Comparison of ENCODE assay signal across 22 cellular contexts in the genomic region with DNA sequence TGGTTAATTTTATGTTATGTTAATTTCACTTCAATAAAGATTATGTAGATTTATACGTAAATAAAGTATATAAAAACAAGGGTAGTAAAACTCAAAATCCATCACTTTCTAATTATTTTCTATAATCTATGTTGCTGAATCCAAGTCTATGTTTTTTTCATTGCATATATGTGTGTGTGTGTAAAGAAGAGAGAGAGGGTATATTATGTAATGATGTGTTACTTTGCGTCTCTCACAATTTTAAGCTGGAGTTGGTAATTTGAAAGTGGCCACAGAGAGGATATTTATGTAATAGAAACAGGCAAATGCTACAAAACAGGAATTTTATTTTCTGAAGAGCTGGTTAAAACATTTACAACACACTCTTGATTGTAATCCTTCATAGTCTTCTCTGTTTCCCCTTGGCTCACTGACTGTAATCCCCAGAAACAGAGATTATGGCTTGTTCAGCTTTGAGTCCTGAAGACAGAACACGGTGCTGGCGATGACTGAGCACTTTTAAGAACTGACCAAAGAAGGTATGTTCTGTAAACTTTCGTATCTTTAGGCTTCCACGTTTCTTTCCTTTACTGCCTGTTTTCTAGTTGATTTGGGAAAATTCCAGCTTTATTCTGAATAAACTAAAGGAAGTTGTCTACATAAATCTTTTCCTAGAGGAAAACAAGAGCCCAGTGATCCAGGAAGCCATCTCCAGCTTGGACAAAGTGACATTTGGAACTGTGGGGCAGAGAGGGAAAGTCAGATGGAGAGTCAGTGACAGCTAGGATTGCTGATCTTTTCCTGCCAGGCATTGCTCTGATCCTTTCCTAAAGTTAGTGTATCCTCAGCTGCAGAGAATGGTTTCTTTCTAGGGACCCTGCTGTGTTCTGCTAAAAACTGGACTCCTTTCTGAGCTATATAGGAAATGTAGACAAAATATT. TPM values are rescaled to one million over a fixed set of nuclear protein-coding genes. Genes with fewer than 3 reads are reported as not detected.
A peak's percentile ranks its signal among the peaks of the same experiment; 100 is the strongest.
DNase-seq lines count a peak whose midpoint lies in the region; ATAC-seq, FAIRE-seq and TF ChIP-seq lines count a peak whose summit lies in the region.
"Had no signal": no experiment of that assay in that cellular context is flagged by ENCODE, and none has a peak within 500 bp of the region (broad histone marks: within the 10 kb centered on the region; RNA-seq: fewer than 3 reads in every experiment).

No MANE protein-coding gene starts in this region.

- CTCF ChIA-PET in activated CD4-positive, alpha-beta T cell treated with anti-CD3 and anti-CD28 coated beads for 36 hours (lab: Charles Lee), result interaction anchor here (0.5 to 3.5 kb wide), 11 partner anchors 9 to 128 kb away, joined by 3 to 20 read pairs (median 6); no protein-coding TSS in a partner anchor
- CTCF ChIA-PET in T-cell (lab: Charles Lee), result interaction anchor here (0.5 to 2.7 kb wide), 10 partner anchors 9 to 203 kb away, joined by 3 to 19 read pairs (median 3); no protein-coding TSS in a partner anchor
- CTCF ChIA-PET in H1 (lab: Charles Lee; ENCODE audit: partially characterized antibody), result interaction anchor here (1.1 to 1.9 kb wide), 6 partner anchors 9 to 197 kb away, joined by 3 to 14 read pairs (median 4); no protein-coding TSS in a partner anchor

- no peak overlapping the region for H3K18ac ChIP-seq in H1 (ENCODE audit: extremely low read depth, low read length)

- no peak for DNase-seq in activated CD4-positive, alpha-beta T cell treated with anti-CD3 and anti-CD28 coated beads for 36 hours
- no peak for DNase-seq in activated CD4-positive, alpha-beta T cell treated with anti-CD3 and anti-CD28 coated beads for 1 hour
- DNase-seq in T-cell (no peak), H1 (ENCODE audit: low read depth in 1 of 2, low spot score in 2 of 2) (no peak), natural killer cell (no peak), A172 (ENCODE audit: low spot score) (no peak), NCI-H2171 treated with DMSO at 0.1 percent for 48 hours (lab: John Stamatoyannopoulos, UW) (no peak), mesenteric fat pad (ENCODE audit: low spot score) (no peak)
- DNase-seq: 8988T; activated T-cell treated with anti-CD3 and anti-CD28 coated beads, Interleukin-2, amount 50 U/mL, for 4 hours; aorta; C1 segment of cervical spinal cord; cerebellar nuclear complex; DMS53; IMR-90; NCI-H2029; NCI-H524; psoas muscle; stomach had no signal

- no peak overlapping the region for H3K9ac ChIP-seq in H1 (replicated peaks in 1 of 4; ENCODE audit: extremely low read depth in 1 of 4, low read depth in 3 of 4, low read length in 3 of 4)

- H3K27ac ChIP-seq in H1 (ENCODE audit: low read depth, low read length), result no peak overlapping the region
- H3K27ac ChIP-seq: psoas muscle had no signal

- no peak overlapping the region for H2BK5ac ChIP-seq in H1 (ENCODE audit: low read depth, low read length)

- H3K4me3 ChIP-seq in H1 (ENCODE audit: extremely low read depth in 1 of 4, insufficient read depth in 2 of 4, low read depth in 3 of 4, low read length in 4 of 4), result no peak overlapping the region
- H3K4me3 ChIP-seq: psoas muscle, stomach had no signal

- H2AFZ ChIP-seq in H1 (ENCODE audit: low read length), result peak overlapping the region; percentile 71

- no peak overlapping the region for H3K23ac ChIP-seq in H1 (ENCODE audit: insufficient read length)

- H3K36me3 ChIP-seq in H1 (ENCODE audit: control insufficient read depth in 2 of 4, insufficient read depth in 4 of 4, low read length in 3 of 4), result no peaks in the 10 kb centered on the region
- H3K36me3 ChIP-seq: stomach had no signal

- H3K4me2 ChIP-seq in H1 (ENCODE audit: insufficient read depth in 1 of 2, low read depth in 2 of 2, low read length in 2 of 2), result no peak overlapping the region

- intact Hi-C loops in activated CD4-positive, alpha-beta T cell treated with anti-CD3 and anti-CD28 coated beads for 36 hours (cut with DNase I, micrococcal nuclease), result no loop called here
- intact Hi-C loops in natural killer cell (cut with micrococcal nuclease), result no loop called here

- no peak overlapping the region for H4K5ac ChIP-seq in H1 (ENCODE audit: insufficient read length, low read depth, low read length)

- no peak for TF ChIP-seq RAD21 in H1 (IDR thresholded peaks at IDR 0.05 in 1 of 2, conservative IDR thresholded peaks at IDR 0.05 in 1 of 2; ENCODE audit: low read depth in 2 of 2, low read length in 2 of 2)

- no peak overlapping the region for H2BK12ac ChIP-seq in H1 (ENCODE audit: low read depth, low read length)

- FAIRE-seq in H1 (lab: Jason Lieb, UNC), result no peak

- H4K8ac ChIP-seq in H1 (ENCODE audit: extremely low read depth, insufficient read depth, low read length), result no peak overlapping the region

- H3K4me1 ChIP-seq in H1 (replicated peaks in 1 of 4; ENCODE audit: control insufficient read depth in 3 of 4, insufficient read depth in 4 of 4, low read length in 3 of 4), result no peaks in the 10 kb centered on the region
- H3K4me1 ChIP-seq: psoas muscle, stomach had no signal

- POLR2A ChIA-PET in activated CD4-positive, alpha-beta T cell treated with anti-CD3 and anti-CD28 coated beads for 36 hours (lab: Charles Lee), result interaction anchor here (0.6 kb wide), 1 partner anchor 217 kb away, joined by 3 read pairs; no protein-coding TSS in a partner anchor
- POLR2A ChIA-PET in T-cell (lab: Charles Lee), result interaction anchor here in 1 of 2 donors (0.5 to 0.6 kb wide), 3 partner anchors 10 to 59 kb away, joined by 3 to 4 read pairs (median 3); no protein-coding TSS in a partner anchor
- POLR2A ChIA-PET in H1 (lab: Charles Lee; ENCODE audit: partially characterized antibody), result no interaction called here

- H3K9me3 ChIP-seq in H1 (ENCODE audit: insufficient read depth in 2 of 2, low read depth in 1 of 2, low read length in 1 of 2), result 0 out of 4 replicates have a peak, but pooled peaks cover 0 to under 1% of the 10 kb centered on the region in 2 experiments
- H3K9me3 ChIP-seq: stomach had no signal

- no peaks in the 10 kb centered on the region for H3K27me3 ChIP-seq in H1 (replicated peaks in 1 of 4; ENCODE audit: control insufficient read depth in 3 of 4, extremely low read depth in 1 of 4, insufficient read depth in 3 of 4, low read length in 3 of 4)
- H3K27me3 ChIP-seq: stomach had no signal

- no peaks in the 10 kb centered on the region for H3K79me2 ChIP-seq in H1 (ENCODE audit: control insufficient read depth in 1 of 2, insufficient read depth in 2 of 2, low read length in 2 of 2)

- H3K23me2 ChIP-seq in H1 (ENCODE audit: low read depth, low read length), result no peaks in the 10 kb centered on the region; the same call in 1 of the 2 replicates

- no peak overlapping the region for H2BK120ac ChIP-seq in H1 (replicated peaks; ENCODE audit: low read depth, low read length)

- no peak overlapping the region for H2BK15ac ChIP-seq in H1 (ENCODE audit: low read length)

- H3K27me3 Mint-ChIP-seq in activated CD4-positive, alpha-beta T cell treated with anti-CD3 and anti-CD28 coated beads for 36 hours, result no peaks in the 10 kb centered on the region
- H3K27me3 Mint-ChIP-seq in T-cell, result no peaks in the 10 kb centered on the region
- H3K27me3 Mint-ChIP-seq in natural killer cell (ENCODE audit: low read depth in 2 of 2), result no peaks in the 10 kb centered on the region
- H3K27me3 Mint-ChIP-seq: activated CD4-positive, alpha-beta T cell treated with anti-CD3 and anti-CD28 coated beads, Interleukin-2, amount 10 ng/mL, durations not matched to agents 24 days and 14 days had no signal

- no peak overlapping the region for H3K4ac ChIP-seq in H1 (replicated peaks; ENCODE audit: insufficient read length, low read depth, low read length)

- no peak overlapping the region for H3K56ac ChIP-seq in H1 (replicated peaks; ENCODE audit: insufficient read length, low read depth, low read length)

- peaks cover 68% of the 10 kb centered on the region for H3K36me3 Mint-ChIP-seq in activated CD4-positive, alpha-beta T cell treated with anti-CD3 and anti-CD28 coated beads for 36 hours (ENCODE audit: low read depth)
- H3K36me3 Mint-ChIP-seq in T-cell, result peaks cover 67% of the 10 kb centered on the region
- H3K36me3 Mint-ChIP-seq in natural killer cell, result peaks cover 10% of the 10 kb centered on the region

- no peak for TF ChIP-seq EP300 in H1 (IDR thresholded peaks at IDR 0.05; ENCODE audit: borderline replicate concordance in 1 of 2, low read depth in 2 of 2, low read length in 2 of 2)

- no peak for ATAC-seq in activated CD4-positive, alpha-beta T cell treated with anti-CD3 and anti-CD28 coated beads for 36 hours
- ATAC-seq in T-cell (replicated peaks in 1 of 4), result no peak
- ATAC-seq in natural killer cell, result no peak
- ATAC-seq: activated T-cell treated with anti-CD3 and anti-CD28 coated beads, Interleukin-2, amount 50 U/mL, for 4 hours; psoas muscle had no signal

- H3K14ac ChIP-seq in H1 (ENCODE audit: insufficient read length), result no peak overlapping the region

- H3K79me1 ChIP-seq in H1 (ENCODE audit: low read depth, low read length), result no peaks in the 10 kb centered on the region

- peaks cover 67% of the 10 kb centered on the region for H3K4me1 Mint-ChIP-seq in activated CD4-positive, alpha-beta T cell treated with anti-CD3 and anti-CD28 coated beads for 36 hours
- H3K4me1 Mint-ChIP-seq in T-cell (peaks cover 85 to 96% (median 92%) of the 10 kb centered on the region in 3 donors), natural killer cell (peaks cover 86 to 94% of the 10 kb centered on the region in 2 donors)

- no peak overlapping the region for H2AK5ac ChIP-seq in H1 (ENCODE audit: low read depth, low read length)

- no peak for TF ChIP-seq POLR2A in H1 (IDR thresholded peaks at IDR 0.05; ENCODE audit: control extremely low read depth in 1 of 2, low read depth in 2 of 2, low read length in 2 of 2)

- no peak overlapping the region for H3K4me3 Mint-ChIP-seq in activated CD4-positive, alpha-beta T cell treated with anti-CD3 and anti-CD28 coated beads for 36 hours
- H3K4me3 Mint-ChIP-seq in T-cell (peak overlapping the region in 1 of 3 donors; percentile 52), natural killer cell (peak overlapping the region; percentile 21)
- H3K4me3 Mint-ChIP-seq: activated CD4-positive, alpha-beta T cell treated with anti-CD3 and anti-CD28 coated beads, Interleukin-2, amount 10 ng/mL, durations not matched to agents 24 days and 14 days; activated T-cell treated with anti-CD3 and anti-CD28 coated beads, Interleukin-2, amount 50 U/mL, for 4 hours had no signal

- no peak overlapping the region for H2BK20ac ChIP-seq in H1 (ENCODE audit: low read length)

- TF ChIP-seq CTCF in H1 (IDR thresholded peaks at IDR 0.05; ENCODE audit: control extremely low read depth in 1 of 3, insufficient read depth in 1 of 3, low read depth in 1 of 3, low read length in 3 of 3), result no peak
- no peak for TF ChIP-seq CTCF in natural killer cell (IDR thresholded peaks at IDR 0.05)

- no peaks in the 10 kb centered on the region for H4K20me1 ChIP-seq in H1 (replicated peaks in 1 of 2; ENCODE audit: control insufficient read depth in 1 of 2, insufficient read depth in 2 of 2, low read length in 2 of 2)

- peak overlapping the region; percentile 75 for H3K27ac Mint-ChIP-seq in activated CD4-positive, alpha-beta T cell treated with anti-CD3 and anti-CD28 coated beads for 36 hours
- H3K27ac Mint-ChIP-seq in T-cell (peak overlapping the region; percentile 39 to 85), natural killer cell (peak overlapping the region; percentile 89 to 92)
- H3K27ac Mint-ChIP-seq: activated CD4-positive, alpha-beta T cell treated with anti-CD3 and anti-CD28 coated beads, Interleukin-2, amount 10 ng/mL, durations not matched to agents 24 days and 14 days had no signal

- H3K9me3 Mint-ChIP-seq in activated CD4-positive, alpha-beta T cell treated with anti-CD3 and anti-CD28 coated beads for 36 hours (ENCODE audit: low read depth), result peaks cover 23% of the 10 kb centered on the region
- H3K9me3 Mint-ChIP-seq in T-cell (peaks cover 7 to 13% (median 11%) of the 10 kb centered on the region in 3 donors), natural killer cell (no peaks in the 10 kb centered on the region)

- H4K91ac ChIP-seq in H1 (replicated peaks; ENCODE audit: insufficient read length, low read length), result no peak overlapping the region

- 84% methylated on average over 6 of the region's 6 CpGs; no CpG with 5 or more reads in 1 of the 2 experiments for WGBS in H1 (ENCODE audit: extremely low coverage in 1 of 2, insufficient coverage in 1 of 2, insufficient read length in 1 of 2, insufficient replicate concordance in 2 of 2, low coverage in 1 of 2, low lambda C conversion rate in 2 of 2, missing lambda C conversion rate in 1 of 2), 2 experiments

RNA-seq across cellular contexts. Expression of a gene that starts 43.5 kb away (rescaled TPM):
- total RNA-seq in activated CD4-positive, alpha-beta T cell treated with anti-CD3 and anti-CD28 coated beads for 36 hours, result under 1 TPM; 0.14 to 0.26 TPM
- total RNA-seq in T-cell, result not detected
- total RNA-seq in H1 (2021; fragmentation: NEBNext Ultra II Directional; extraction: Animal tissue kit (Norgen Biotek cat#: 25700)), result 0.17 and 0.22 TPM in 2 replicates
- polyA plus RNA-seq in H1 (2011; rRNA removed), result 0.49 and 0.74 TPM in 2 replicates
- polyA plus RNA-seq in H1 (2011; cell fraction: cytosol; rRNA removed), result 0.22 TPM
- 2.3 TPM for polyA plus RNA-seq in H1 (2011; cell fraction: nucleus; rRNA removed)
- 0.12 to 0.37 TPM (median 0.19 TPM) in 4 replicates for polyA plus RNA-seq in H1 (2012, experiment 1 of 2)
- polyA plus RNA-seq in H1 (2012, experiment 2 of 2), result not detected
- polyA plus RNA-seq in H1 (2013, experiment 1 of 2), result 0.32 TPM
- 0.11 TPM for polyA plus RNA-seq in H1 (2013, experiment 2 of 2)
- 6.6 and 9.2 TPM in 2 replicates for polyA minus RNA-seq in H1 (2011; rRNA and poly(A)+ RNA removed)
- not detected for polyA minus RNA-seq in H1 (2011; cell fraction: cytosol; rRNA and poly(A)+ RNA removed)
- polyA minus RNA-seq in H1 (2011; cell fraction: nucleus; rRNA and poly(A)+ RNA removed), result 8.0 TPM
- not detected for total RNA-seq in natural killer cell
- total RNA-seq in A172 (2014; rRNA removed; shearing (Covaris generic)), result not detected in 2 replicates
- total RNA-seq in mesenteric fat pad, result 0.06 TPM
- total RNA-seq: psoas muscle had no signal
- polyA plus RNA-seq: aorta, stomach had no signal

RNA-seq across cellular contexts. Expression of a gene that starts 45.1 kb away (rescaled TPM):
- 100 to 1,000 TPM; 118 to 156 TPM for total RNA-seq in activated CD4-positive, alpha-beta T cell treated with anti-CD3 and anti-CD28 coated beads for 36 hours
- total RNA-seq in T-cell (10 to 100 TPM; 12.1 to 33.1 (median 30.2) TPM), natural killer cell (10 to 100 TPM in 2 of 3 donors, 1 to 10 TPM in 1; 9.0 to 11.8 (median 11.4) TPM), mesenteric fat pad (42.2 TPM)
- total RNA-seq in H1 (2021; fragmentation: NEBNext Ultra II Directional; extraction: Animal tissue kit (Norgen Biotek cat#: 25700)), result 70.5 and 71.7 TPM in 2 replicates
- 44.5 and 55.7 TPM in 2 replicates for polyA plus RNA-seq in H1 (2011; rRNA removed)
- polyA plus RNA-seq in H1 (2011; cell fraction: cytosol; rRNA removed), result 59.3 TPM
- polyA plus RNA-seq in H1 (2011; cell fraction: nucleus; rRNA removed), result 57.0 TPM
- polyA plus RNA-seq in H1 (2012, experiment 1 of 2), result 57.2 to 113 TPM (median 73.5 TPM) in 4 replicates
- polyA plus RNA-seq in H1 (2012, experiment 2 of 2), result 50.5 TPM
- polyA plus RNA-seq in H1 (2013, experiment 1 of 2), result 67.5 TPM
- polyA plus RNA-seq in H1 (2013, experiment 2 of 2), result 66.5 TPM
- polyA minus RNA-seq in H1 (2011; rRNA and poly(A)+ RNA removed), result 40.6 and 42.7 TPM in 2 replicates
- polyA minus RNA-seq in H1 (2011; cell fraction: cytosol; rRNA and poly(A)+ RNA removed), result 56.7 TPM
- polyA minus RNA-seq in H1 (2011; cell fraction: nucleus; rRNA and poly(A)+ RNA removed), result 53.3 TPM
- 121 and 417 TPM in 2 replicates for total RNA-seq in A172 (2014; rRNA removed; shearing (Covaris generic))

RNA-seq across cellular contexts. Expression of a gene that starts 54.6 kb away (rescaled TPM):
- not detected for total RNA-seq in activated CD4-positive, alpha-beta T cell treated with anti-CD3 and anti-CD28 coated beads for 36 hours
- not detected for total RNA-seq in T-cell
- not detected in 2 replicates for total RNA-seq in H1 (2021; fragmentation: NEBNext Ultra II Directional; extraction: Animal tissue kit (Norgen Biotek cat#: 25700))
- polyA plus RNA-seq in H1 (2011; rRNA removed), result not detected in 2 replicates
- polyA plus RNA-seq in H1 (2011; cell fraction: cytosol; rRNA removed), result not detected
- polyA plus RNA-seq in H1 (2011; cell fraction: nucleus; rRNA removed), result not detected
- polyA plus RNA-seq in H1 (2012, experiment 1 of 2), result not detected in 4 replicates
- polyA plus RNA-seq in H1 (2012, experiment 2 of 2), result not detected
- polyA plus RNA-seq in H1 (2013, experiment 1 of 2), result not detected
- polyA plus RNA-seq in H1 (2013, experiment 2 of 2), result not detected
- not detected in 2 replicates for polyA minus RNA-seq in H1 (2011; rRNA and poly(A)+ RNA removed)
- not detected for polyA minus RNA-seq in H1 (2011; cell fraction: cytosol; rRNA and poly(A)+ RNA removed)
- polyA minus RNA-seq in H1 (2011; cell fraction: nucleus; rRNA and poly(A)+ RNA removed), result not detected
- not detected for total RNA-seq in natural killer cell
- total RNA-seq in A172 (2014; rRNA removed; shearing (Covaris generic)), result not detected in 2 replicates
- total RNA-seq in mesenteric fat pad, result not detected
- total RNA-seq: activated CD4-positive, alpha-beta T cell treated with anti-CD3 and anti-CD28 coated beads, Interleukin-2, amount 10 ng/mL, durations not matched to agents 24 days and 14 days; activated T-cell treated with anti-CD3 and anti-CD28 coated beads, Interleukin-2, amount 50 U/mL, for 4 hours; aorta; fibroblast of villous mesenchyme; IMR-90; psoas muscle; ureter had no signal
- polyA plus RNA-seq: aorta, IMR-90, psoas muscle, stomach had no signal
